ENCODE assay signal across 8 cellular contexts in genomic region chr1:31745071-31745897, GRCh38. TPM values are rescaled to one million over a fixed set of nuclear protein-coding genes. Genes with fewer than 3 reads are reported as not detected.
A peak's percentile ranks its signal among the peaks of the same experiment; 100 is the strongest.
DNase-seq lines count a peak whose midpoint lies in the region; ATAC-seq, FAIRE-seq and TF ChIP-seq lines count a peak whose summit lies in the region.

No MANE protein-coding gene starts in this region.

- no peaks in the 10 kb centered on the region for H3K36me3 Mint-ChIP-seq in natural killer cell

- ATAC-seq in esophagus mucosa (peak; percentile 69), natural killer cell (peak; percentile 70 to 81 (median 79)), upper lobe of right lung (peak; percentile 74), HG03521 (IDR thresholded peaks at IDR 0.05; ENCODE audit: unreplicated experiment) (no peak)

- no peak overlapping the region for H3K27ac ChIP-seq in upper lobe of right lung

- no peaks in the 10 kb centered on the region for H3K27me3 Mint-ChIP-seq in natural killer cell (ENCODE audit: low read depth in 2 of 2)

- intact Hi-C loops in natural killer cell (cut with micrococcal nuclease) (loop anchor here (5.0 kb wide), 1 partner anchor 83 kb away; no protein-coding TSS in a partner anchor), upper lobe of right lung (cut with DNase I) (no loop called here)

- TF ChIP-seq CTCF in natural killer cell (IDR thresholded peaks at IDR 0.05) (peak; percentile 67), upper lobe of right lung (IDR thresholded peaks at IDR 0.05) (peak; percentile 63)

- peak overlapping the region; percentile 56 for H3K4me3 Mint-ChIP-seq in natural killer cell

- H3K27ac Mint-ChIP-seq in natural killer cell, result peak overlapping the region in 1 of 2 donors; percentile 89

- H3K4me3 ChIP-seq in upper lobe of right lung, result no peak overlapping the region

- H3K36me3 ChIP-seq in upper lobe of right lung, result no peaks in the 10 kb centered on the region

- no peaks in the 10 kb centered on the region for H3K9me3 Mint-ChIP-seq in natural killer cell

- no peaks in the 10 kb centered on the region for H3K9me3 ChIP-seq in upper lobe of right lung

- peak; percentile 69 for FAIRE-seq in GM18507 (lab: Jason Lieb, UNC)

- H3K27me3 ChIP-seq in upper lobe of right lung, result no peaks in the 10 kb centered on the region

- H3K4me1 ChIP-seq in upper lobe of right lung, result no peaks in the 10 kb centered on the region

- DNase-seq in AG20443 (ENCODE audit: low spot score) (peak; percentile 93), GM18507 (ENCODE audit: extremely low spot score, insufficient read length, low read depth) (peak; percentile 53), NCI-H774 (lab: John Stamatoyannopoulos, UW) (peak; percentile 68), activated T-cell treated with anti-CD3 and anti-CD28 coated beads for 48 hours (ENCODE audit: low read depth) (peak; percentile 58), natural killer cell (peak; percentile 64), upper lobe of right lung (no peak)

- peaks cover 47 to 55% of the 10 kb centered on the region in 2 donors for H3K4me1 Mint-ChIP-seq in natural killer cell

RNA-seq across cellular contexts. Expression of gene ADGRB2, which starts 18.9 kb away (rescaled TPM):
- total RNA-seq in esophagus mucosa, result 0.24 TPM
- total RNA-seq in natural killer cell, result 10 to 100 TPM in 2 of 3 donors, 1 to 10 TPM in 1; 7.6 to 19.9 (median 12.8) TPM
- total RNA-seq in upper lobe of right lung, result 0.69 TPM

RNA-seq across cellular contexts. Expression of gene COL16A1, which starts 41.5 kb away (rescaled TPM):
- total RNA-seq in esophagus mucosa, result 11.8 TPM
- under 1 TPM in 1 of 3 donors, not detected in 2; 0.14 TPM for total RNA-seq in natural killer cell
- 28.9 TPM for total RNA-seq in upper lobe of right lung

Comparison
In these comparisons a context has a peak if more than half of its experiments do, and no peak if none do; other contexts are left out.
1. RNA of gene COL16A1, which starts 41.5 kb away (total RNA-seq): 28.9 TPM in upper lobe of right lung (single experiment) and 11.8 TPM in esophagus mucosa (single experiment); 0.14 TPM in natural killer cell; every median in the first group is over 10 times any median in the second.